Comparison of ENCODE assay signal across 1 cellular context in the genomic region with DNA sequence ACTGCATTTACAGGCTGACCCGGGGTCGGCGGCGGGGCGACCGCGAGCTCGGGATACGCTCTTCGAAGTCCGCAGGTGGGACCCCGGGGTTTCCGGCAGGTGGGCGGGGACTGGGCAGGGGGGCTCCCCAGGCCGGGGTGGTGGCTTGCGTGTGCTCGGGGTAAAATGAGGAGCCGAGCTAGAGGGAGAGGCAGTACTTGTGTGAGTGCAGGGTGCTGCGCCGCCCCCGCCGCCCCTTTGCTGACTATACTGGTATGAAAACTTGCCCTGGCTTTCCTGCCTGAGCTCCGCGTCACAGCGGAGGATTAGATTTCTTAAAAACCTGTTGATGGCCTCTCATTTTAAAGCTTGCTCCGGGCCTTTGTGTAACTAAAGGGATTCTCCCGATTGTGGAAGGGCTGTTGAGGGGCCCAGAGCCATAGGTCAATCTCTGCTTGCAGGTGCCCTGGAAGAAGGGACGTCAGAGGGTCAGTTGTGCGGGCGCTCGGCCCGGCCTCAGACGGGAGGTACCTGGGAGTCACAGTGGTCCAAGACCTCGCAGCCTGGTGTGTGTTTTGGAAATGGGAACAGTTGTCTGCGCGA.
A peak's percentile ranks its signal among the peaks of the same experiment; 100 is the strongest.
TF ChIP-seq lines count a peak whose summit lies in the region.

No MANE protein-coding gene starts in this region.

TF ChIP-seq in GM12878, 131 proteins besides CTCF, POLR2A, EP300 and RAD21 (continued from another document):
- TF ChIP-seq, protein P1, sequence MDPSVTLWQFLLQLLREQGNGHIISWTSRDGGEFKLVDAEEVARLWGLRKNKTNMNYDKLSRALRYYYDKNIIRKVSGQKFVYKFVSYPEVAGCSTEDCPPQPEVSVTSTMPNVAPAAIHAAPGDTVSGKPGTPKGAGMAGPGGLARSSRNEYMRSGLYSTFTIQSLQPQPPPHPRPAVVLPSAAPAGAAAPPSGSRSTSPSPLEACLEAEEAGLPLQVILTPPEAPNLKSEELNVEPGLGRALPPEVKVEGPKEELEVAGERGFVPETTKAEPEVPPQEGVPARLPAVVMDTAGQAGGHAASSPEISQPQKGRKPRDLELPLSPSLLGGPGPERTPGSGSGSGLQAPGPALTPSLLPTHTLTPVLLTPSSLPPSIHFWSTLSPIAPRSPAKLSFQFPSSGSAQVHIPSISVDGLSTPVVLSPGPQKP (IDR thresholded peaks at IDR 0.05; ENCODE audit: low read depth, low read length) = no peak
- TF ChIP-seq, protein P2, sequence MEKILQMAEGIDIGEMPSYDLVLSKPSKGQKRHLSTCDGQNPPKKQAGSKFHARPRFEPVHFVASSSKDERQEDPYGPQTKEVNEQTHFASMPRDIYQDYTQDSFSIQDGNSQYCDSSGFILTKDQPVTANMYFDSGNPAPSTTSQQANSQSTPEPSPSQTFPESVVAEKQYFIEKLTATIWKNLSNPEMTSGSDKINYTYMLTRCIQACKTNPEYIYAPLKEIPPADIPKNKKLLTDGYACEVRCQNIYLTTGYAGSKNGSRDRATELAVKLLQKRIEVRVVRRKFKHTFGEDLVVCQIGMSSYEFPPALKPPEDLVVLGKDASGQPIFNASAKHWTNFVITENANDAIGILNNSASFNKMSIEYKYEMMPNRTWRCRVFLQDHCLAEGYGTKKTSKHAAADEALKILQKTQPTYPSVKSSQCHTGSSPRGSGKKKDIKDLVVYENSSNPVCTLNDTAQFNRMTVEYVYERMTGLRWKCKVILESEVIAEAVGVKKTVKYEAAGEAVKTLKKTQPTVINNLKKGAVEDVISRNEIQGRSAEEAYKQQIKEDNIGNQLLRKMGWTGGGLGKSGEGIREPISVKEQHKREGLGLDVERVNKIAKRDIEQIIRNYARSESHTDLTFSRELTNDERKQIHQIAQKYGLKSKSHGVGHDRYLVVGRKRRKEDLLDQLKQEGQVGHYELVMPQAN (conservative IDR thresholded peaks at IDR 0.05) = no peak; the same call in 1 of the 2 replicates
- TF ChIP-seq EED (IDR thresholded peaks at IDR 0.05; ENCODE audit: low read depth) = no peak
- 0 out of 2 replicates have a peak, but pooled peaks have one; percentile 3 for TF ChIP-seq BACH1 (IDR thresholded peaks at IDR 0.05; ENCODE audit: borderline replicate concordance)
- no peak for TF ChIP-seq STAT1 (conservative IDR thresholded peaks at IDR 0.05)
- TF ChIP-seq TAF1 (IDR thresholded peaks at IDR 0.05; ENCODE audit: borderline replicate concordance, low read depth, low read length) = peak; percentile 9; the same call in 1 of the 2 replicates
- no peak for TF ChIP-seq ESRRA (IDR thresholded peaks at IDR 0.05; ENCODE audit: low read length)
- TF ChIP-seq, protein P3, sequence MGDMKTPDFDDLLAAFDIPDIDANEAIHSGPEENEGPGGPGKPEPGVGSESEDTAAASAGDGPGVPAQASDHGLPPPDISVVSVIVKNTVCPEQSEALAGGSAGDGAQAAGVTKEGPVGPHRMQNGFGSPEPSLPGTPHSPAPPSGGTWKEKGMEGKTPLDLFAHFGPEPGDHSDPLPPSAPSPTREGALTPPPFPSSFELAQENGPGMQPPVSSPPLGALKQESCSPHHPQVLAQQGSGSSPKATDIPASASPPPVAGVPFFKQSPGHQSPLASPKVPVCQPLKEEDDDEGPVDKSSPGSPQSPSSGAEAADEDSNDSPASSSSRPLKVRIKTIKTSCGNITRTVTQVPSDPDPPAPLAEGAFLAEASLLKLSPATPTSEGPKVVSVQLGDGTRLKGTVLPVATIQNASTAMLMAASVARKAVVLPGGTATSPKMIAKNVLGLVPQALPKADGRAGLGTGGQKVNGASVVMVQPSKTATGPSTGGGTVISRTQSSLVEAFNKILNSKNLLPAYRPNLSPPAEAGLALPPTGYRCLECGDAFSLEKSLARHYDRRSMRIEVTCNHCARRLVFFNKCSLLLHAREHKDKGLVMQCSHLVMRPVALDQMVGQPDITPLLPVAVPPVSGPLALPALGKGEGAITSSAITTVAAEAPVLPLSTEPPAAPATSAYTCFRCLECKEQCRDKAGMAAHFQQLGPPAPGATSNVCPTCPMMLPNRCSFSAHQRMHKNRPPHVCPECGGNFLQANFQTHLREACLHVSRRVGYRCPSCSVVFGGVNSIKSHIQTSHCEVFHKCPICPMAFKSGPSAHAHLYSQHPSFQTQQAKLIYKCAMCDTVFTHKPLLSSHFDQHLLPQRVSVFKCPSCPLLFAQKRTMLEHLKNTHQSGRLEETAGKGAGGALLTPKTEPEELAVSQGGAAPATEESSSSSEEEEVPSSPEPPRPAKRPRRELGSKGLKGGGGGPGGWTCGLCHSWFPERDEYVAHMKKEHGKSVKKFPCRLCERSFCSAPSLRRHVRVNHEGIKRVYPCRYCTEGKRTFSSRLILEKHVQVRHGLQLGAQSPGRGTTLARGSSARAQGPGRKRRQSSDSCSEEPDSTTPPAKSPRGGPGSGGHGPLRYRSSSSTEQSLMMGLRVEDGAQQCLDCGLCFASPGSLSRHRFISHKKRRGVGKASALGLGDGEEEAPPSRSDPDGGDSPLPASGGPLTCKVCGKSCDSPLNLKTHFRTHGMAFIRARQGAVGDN (IDR thresholded peaks at IDR 0.05) = 0 out of 2 replicates have a peak, but pooled peaks have one; percentile 7
- TF ChIP-seq BCL11A (IDR thresholded peaks at IDR 0.05; ENCODE audit: low read depth, low read length) = no peak
- TF ChIP-seq CHD4 (IDR thresholded peaks at IDR 0.05) = no peak
- no peak for TF ChIP-seq ZZZ3 (IDR thresholded peaks at IDR 0.05; ENCODE audit: control insufficient read depth, insufficient read length, low read depth)
- no peak for TF ChIP-seq TARDBP (IDR thresholded peaks at IDR 0.05; ENCODE audit: borderline replicate concordance)
- TF ChIP-seq TCF3 (IDR thresholded peaks at IDR 0.05; ENCODE audit: borderline replicate concordance, insufficient read depth, low read depth, low read length) = no peak
